ENCODE assay signal across 8 cellular contexts in genomic region chr1:31063636-31064035, GRCh38. TPM values are rescaled to one million over a fixed set of nuclear protein-coding genes. Genes with fewer than 3 reads are reported as not detected.
DNase-seq lines count a peak whose midpoint lies in the region; ATAC-seq and TF ChIP-seq lines count a peak whose summit lies in the region.

No MANE protein-coding gene starts in this region.

- ATAC-seq in T-cell (replicated peaks in 1 of 4) (no peak), HG02763 (IDR thresholded peaks at IDR 0.05; ENCODE audit: unreplicated experiment) (no peak)

- H3K27ac Mint-ChIP-seq in activated CD4-positive, alpha-beta T cell treated with anti-CD3 and anti-CD28 coated beads, Interleukin-2, amount 10 ng/mL, durations not matched to agents 24 days and 14 days = peak overlapping the region; percentile 99
- peak overlapping the region; percentile 82 to 97 for H3K27ac Mint-ChIP-seq in T-cell

- no peaks in the 10 kb centered on the region for H3K9me3 Mint-ChIP-seq in activated CD4-positive, alpha-beta T cell treated with anti-CD3 and anti-CD28 coated beads, Interleukin-2, amount 10 ng/mL, durations not matched to agents 24 days and 14 days
- H3K9me3 Mint-ChIP-seq in T-cell = no peaks in the 10 kb centered on the region

- peaks cover 2 to 8% (median 5%) of the 10 kb centered on the region in 3 donors for H3K36me3 ChIP-seq in skeletal muscle tissue (ENCODE audit: control insufficient read depth in 3 of 3, insufficient read depth in 3 of 3, low read length in 3 of 3)

- no peak for TF ChIP-seq CTCF in foreskin fibroblast (IDR thresholded peaks at IDR 0.05; ENCODE audit: low read depth, low read length)

- peak overlapping the region; percentile 95 for H3K4me3 Mint-ChIP-seq in activated CD4-positive, alpha-beta T cell treated with anti-CD3 and anti-CD28 coated beads, Interleukin-2, amount 10 ng/mL, durations not matched to agents 24 days and 14 days
- peak overlapping the region; percentile 98 to 100 (median 99) for H3K4me3 Mint-ChIP-seq in T-cell

- H3K27me3 ChIP-seq in skeletal muscle tissue (ENCODE audit: control insufficient read depth in 3 of 3, insufficient read depth in 3 of 3, low read length in 3 of 3) = no peaks in the 10 kb centered on the region

- H3K27ac ChIP-seq in skeletal muscle tissue (ENCODE audit: low read depth, low read length) = no peak overlapping the region
- no peak overlapping the region for H3K27ac ChIP-seq in caudate nucleus (ENCODE audit: low read depth, low read length)

- CTCF ChIA-PET in T-cell (lab: Charles Lee) = interaction anchor here in 1 of 2 donors (0.8 kb wide), 1 partner anchor 39 kb away, joined by 3 read pairs; no protein-coding TSS in a partner anchor

- peaks cover 35% of the 10 kb centered on the region for H3K36me3 Mint-ChIP-seq in activated CD4-positive, alpha-beta T cell treated with anti-CD3 and anti-CD28 coated beads, Interleukin-2, amount 10 ng/mL, durations not matched to agents 24 days and 14 days (ENCODE audit: low read depth)
- H3K36me3 Mint-ChIP-seq in T-cell = peaks cover 9% of the 10 kb centered on the region

- H3K4me1 Mint-ChIP-seq in activated CD4-positive, alpha-beta T cell treated with anti-CD3 and anti-CD28 coated beads, Interleukin-2, amount 10 ng/mL, durations not matched to agents 24 days and 14 days = peaks cover 28% of the 10 kb centered on the region
- H3K4me1 Mint-ChIP-seq in T-cell = peaks cover 40 to 47% (median 46%) of the 10 kb centered on the region in 3 donors

- no peak for DNase-seq in activated CD4-positive, alpha-beta T cell treated with anti-CD3 and anti-CD28 coated beads, Interleukin-2, amount 10 ng/mL, durations not matched to agents 24 days and 14 days
- DNase-seq in activated CD4-positive, alpha-beta T cell treated with anti-CD3 and anti-CD28 coated beads for 4 hours = no peak
- no peak for DNase-seq in T-cell
- DNase-seq in foreskin fibroblast = no peak
- no peak for DNase-seq in caudate nucleus (lab: John Stamatoyannopoulos, UW)
- DNase-seq in NCI-H446 treated with DMSO at 0.1 percent for 48 hours (lab: John Stamatoyannopoulos, UW) = no peak

- peak overlapping the region; percentile 71 to 92 (median 80) for H3K9ac ChIP-seq in skeletal muscle tissue (ENCODE audit: low read depth in 1 of 3, low read length in 3 of 3)

- H3K4me1 ChIP-seq in skeletal muscle tissue (ENCODE audit: control insufficient read depth in 3 of 3, insufficient read depth in 3 of 3, low read length in 3 of 3) = peaks cover 18 to 32% (median 24%) of the 10 kb centered on the region in 3 donors

- intact Hi-C loops in activated CD4-positive, alpha-beta T cell treated with anti-CD3 and anti-CD28 coated beads, Interleukin-2, amount 10 ng/mL, durations not matched to agents 24 days and 14 days (cut with micrococcal nuclease) = loop anchor here (2.0 to 10.0 kb wide), 4 partner anchors 91 to 1591 kb away; partner anchors contain the start of genes RBBP4, SNRNP40, ZBTB8OS and ZCCHC17

- H3K27me3 Mint-ChIP-seq in activated CD4-positive, alpha-beta T cell treated with anti-CD3 and anti-CD28 coated beads, Interleukin-2, amount 10 ng/mL, durations not matched to agents 24 days and 14 days = no peaks in the 10 kb centered on the region
- no peaks in the 10 kb centered on the region for H3K27me3 Mint-ChIP-seq in T-cell

- POLR2A ChIA-PET in T-cell (lab: Charles Lee) = no interaction called here

- no peaks in the 10 kb centered on the region for H3K9me3 ChIP-seq in skeletal muscle tissue (ENCODE audit: control insufficient read depth in 3 of 3, low read length in 3 of 3)

- H3K4me3 ChIP-seq in foreskin fibroblast (ENCODE audit: low read depth in 1 of 2, low read length in 2 of 2) (peak overlapping the region; percentile 90 to 98), skeletal muscle tissue (ENCODE audit: low read length in 3 of 3) (peak overlapping the region; percentile 17 to 88 (median 28))

RNA-seq across cellular contexts. Expression of gene PUM1, which starts 1.9 kb away (rescaled TPM):
- total RNA-seq in activated CD4-positive, alpha-beta T cell treated with anti-CD3 and anti-CD28 coated beads, Interleukin-2, amount 10 ng/mL, durations not matched to agents 24 days and 14 days = 122 and 132 TPM in 2 replicates
- 100 to 1,000 TPM; 146 to 229 (median 154) TPM for total RNA-seq in T-cell
- total RNA-seq in skeletal muscle tissue = 68.9 TPM
